ENCODE assay signal across 8 cellular contexts in genomic region chr11:108654994-108655631, GRCh38. TPM values are rescaled to one million over a fixed set of nuclear protein-coding genes. Genes with fewer than 3 reads are reported as not detected.
DNase-seq lines count a peak whose midpoint lies in the region; ATAC-seq, FAIRE-seq and TF ChIP-seq lines count a peak whose summit lies in the region.

No MANE protein-coding gene starts in this region.

- H3K36me3 ChIP-seq in OCI-LY7 (ENCODE audit: insufficient read depth, low read length) (no peaks in the 10 kb centered on the region), bronchial epithelial cell (ENCODE audit: control insufficient read depth, insufficient read depth, low read length) (no peaks in the 10 kb centered on the region), liver (ENCODE audit: control insufficient read depth in 4 of 4, insufficient read depth in 3 of 4, low read depth in 1 of 4, low read length in 3 of 4) (no peaks in the 10 kb centered on the region)

- peak; percentile 21 to 66 (median 38) for DNase-seq in NCI-H1417 (lab: John Stamatoyannopoulos, UW)
- no peak for DNase-seq in NCI-H1417 treated with DMSO at 0.1 percent for 48 hours (lab: John Stamatoyannopoulos, UW)
- peak; percentile 70 for DNase-seq in OCI-LY7 (ENCODE audit: low spot score)
- DNase-seq in bronchial epithelial cell (ENCODE audit: low read depth): peak; percentile 49

- peak; percentile 74 for TF ChIP-seq CTCF in OCI-LY7 (conservative IDR thresholded peaks at IDR 0.05; ENCODE audit: low read length)
- peak; percentile 62 for TF ChIP-seq CTCF in bronchial epithelial cell (IDR thresholded peaks at IDR 0.05; ENCODE audit: insufficient read depth, low read length, severe bottlenecking)
- TF ChIP-seq CTCF in liver (IDR thresholded peaks at IDR 0.05; ENCODE audit: low read depth, low read length, missing input control): peak; percentile 62

- H3K4me3 ChIP-seq in OCI-LY7 (ENCODE audit: low read depth, low read length, poor library complexity, severe bottlenecking) (no peak overlapping the region), bronchial epithelial cell (ENCODE audit: low read depth, low read length) (no peak overlapping the region), liver (ENCODE audit: low read depth in 1 of 3, low read length in 3 of 3) (no peak overlapping the region)

- CTCF ChIA-PET in OCI-LY7 (lab: Charles Lee; ENCODE audit: unreplicated experiment): no interaction called here

- 62% methylated on average over 5 of the region's 5 CpGs for WGBS in liver

- intact Hi-C loops in OCI-LY7 (cut with micrococcal nuclease; ENCODE audit: unreplicated experiment): loop anchor here (2.0 to 5.0 kb wide), 2 partner anchors 188 to 432 kb away; partner anchors contain the start of genes ATM, C11orf65 and NPAT

- peak overlapping the region; percentile 71; the same call in 1 of the 2 replicates for H2AFZ ChIP-seq in OCI-LY7 (ENCODE audit: low read length)

- H3K4me2 ChIP-seq in OCI-LY7 (ENCODE audit: low read length): peak overlapping the region; percentile 48

- POLR2A ChIA-PET in OCI-LY7 (lab: Charles Lee): interaction anchor here (0.6 to 0.7 kb wide), 2 partner anchors 100 to 546 kb away, joined by 3 to 4 read pairs; no protein-coding TSS in a partner anchor

- BruUV-seq in OCI-LY7 (replicated peaks; lab: Mats Ljungman, UMichigan): no TSS peak

- H3K4me1 ChIP-seq in OCI-LY7 (ENCODE audit: insufficient read depth, low read length, poor library complexity, severe bottlenecking) (peaks cover 34% of the 10 kb centered on the region), liver (ENCODE audit: control insufficient read depth in 4 of 4, insufficient read depth in 4 of 4, low read length in 3 of 4) (no peaks in the 10 kb centered on the region)

- H3K27me3 ChIP-seq in bronchial epithelial cell (ENCODE audit: control insufficient read depth, insufficient read depth, low read length) (no peaks in the 10 kb centered on the region), liver (ENCODE audit: control insufficient read depth in 4 of 4, insufficient read depth in 4 of 4, low read length in 3 of 4) (no peaks in the 10 kb centered on the region)

- no peaks in the 10 kb centered on the region for H4K20me1 ChIP-seq in OCI-LY7 (ENCODE audit: insufficient read depth, low read length)

- H3K79me2 ChIP-seq in OCI-LY7 (ENCODE audit: insufficient read depth, low read depth, low read length): no peaks in the 10 kb centered on the region

- TF ChIP-seq RAD21 in liver (IDR thresholded peaks at IDR 0.05): peak; percentile 92 to 95

- peaks cover 12% of the 10 kb centered on the region; the same call in 1 of the 2 replicates for H3K9me3 ChIP-seq in OCI-LY7 (ENCODE audit: low read length)
- no peaks in the 10 kb centered on the region for H3K9me3 ChIP-seq in liver (ENCODE audit: control insufficient read depth in 4 of 4, low read length in 3 of 4)

- ATAC-seq in HG03432 (IDR thresholded peaks at IDR 0.05; ENCODE audit: unreplicated experiment) (peak; percentile 61), GM21390 (IDR thresholded peaks at IDR 0.05; ENCODE audit: unreplicated experiment) (no peak), HG03039 (IDR thresholded peaks at IDR 0.05; ENCODE audit: unreplicated experiment) (no peak)

- H3K9me2 ChIP-seq in OCI-LY7 (ENCODE audit: insufficient read depth, low read length): no peaks in the 10 kb centered on the region

- H3K27ac ChIP-seq in OCI-LY7 (ENCODE audit: low read depth, low read length, poor library complexity, severe bottlenecking): no peak overlapping the region
- H3K27ac ChIP-seq in liver (ENCODE audit: low read depth in 1 of 2, low read length in 2 of 2): no peak overlapping the region

- FAIRE-seq in bronchial epithelial cell (lab: Jason Lieb, UNC): no peak

- no peak overlapping the region for H3K9ac ChIP-seq in liver (ENCODE audit: low read depth in 1 of 2, low read length in 2 of 2)

TF ChIP-seq in liver, 16 proteins besides CTCF, POLR2A, EP300 and RAD21:
- TF ChIP-seq RXRA (IDR thresholded peaks at IDR 0.05) (no peak), MAX (IDR thresholded peaks at IDR 0.05) (no peak), HNF4G (IDR thresholded peaks at IDR 0.05) (no peak)

RNA-seq across cellular contexts. Expression of gene DDX10, which starts 9.8 kb away (rescaled TPM):
- total RNA-seq in OCI-LY7 (2014; rRNA removed; shearing (Covaris generic)): 38.0 and 46.5 TPM in 2 replicates
- 38.7 and 48.7 TPM in 2 replicates for total RNA-seq in OCI-LY7 (2022)
- total RNA-seq in bronchial epithelial cell: 67.4 and 90.1 TPM in 2 replicates
- 10 to 100 TPM in 1 of 2 donors, 1 to 10 TPM in 1; 8.0 to 11.8 TPM for total RNA-seq in liver
- polyA plus RNA-seq in liver: 1 to 10 TPM; 8.2 to 9.7 TPM
